ENCODE assay signal across 1 cellular context in the genomic region with DNA sequence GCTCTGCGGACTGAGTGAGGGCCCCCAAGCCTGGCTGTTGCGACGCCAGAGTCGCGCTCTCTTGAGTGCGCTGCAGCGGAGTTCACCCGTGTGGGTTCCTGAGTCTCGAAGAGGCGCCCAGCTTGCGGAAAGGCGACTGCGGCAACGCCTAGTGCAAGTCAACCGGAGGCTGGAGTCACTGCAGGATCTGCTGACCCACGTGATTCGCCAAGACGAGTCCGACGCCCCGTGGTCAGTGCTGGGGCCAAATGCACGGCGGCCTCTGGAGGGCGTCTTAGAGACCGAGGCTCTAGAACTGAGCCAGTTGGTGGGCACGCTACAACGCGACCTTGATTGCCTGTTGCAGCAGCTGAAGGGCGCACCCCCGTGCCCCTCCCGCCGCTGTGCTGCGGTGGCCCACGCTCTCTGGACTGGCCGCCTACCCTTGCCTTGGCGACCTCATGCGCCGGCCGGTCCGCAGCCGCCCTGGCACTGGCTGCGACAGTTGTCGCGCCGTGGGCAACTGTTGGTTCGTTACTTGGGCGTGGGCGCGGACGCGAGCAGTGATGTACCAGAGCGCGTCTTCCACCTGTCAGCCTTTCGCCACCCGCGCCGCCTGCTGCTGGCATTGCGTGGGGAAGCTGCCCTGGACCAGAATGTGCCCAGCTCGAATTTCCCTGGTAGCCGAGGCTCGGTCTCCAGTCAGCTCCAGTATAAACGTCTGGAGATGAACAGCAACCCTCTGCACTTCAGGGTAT.
TF ChIP-seq lines count a peak whose summit lies in the region.

No MANE protein-coding gene starts in this region.

TF ChIP-seq in endothelial cell of umbilical vein, 7 proteins besides CTCF, POLR2A, EP300 and RAD21:
- no peak for TF ChIP-seq POLR2AphosphoS5 (IDR thresholded peaks at IDR 0.05; ENCODE audit: insufficient read depth, low read depth, low read length)
- TF ChIP-seq, protein P1, sequence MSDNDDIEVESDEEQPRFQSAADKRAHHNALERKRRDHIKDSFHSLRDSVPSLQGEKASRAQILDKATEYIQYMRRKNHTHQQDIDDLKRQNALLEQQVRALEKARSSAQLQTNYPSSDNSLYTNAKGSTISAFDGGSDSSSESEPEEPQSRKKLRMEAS (IDR thresholded peaks at IDR 0.05; ENCODE audit: insufficient read depth, insufficient read length): peak; percentile 28
- no peak for TF ChIP-seq JUN (IDR thresholded peaks at IDR 0.05; ENCODE audit: borderline replicate concordance, insufficient read depth, insufficient read length, low read depth)
- TF ChIP-seq GATA2 (IDR thresholded peaks at IDR 0.05; ENCODE audit: insufficient read depth, insufficient read length, low read depth, low read length): no peak
